In genomic region chr12:117063162-117063911, GRCh38 we compare ENCODE assay signal across 8 cellular contexts. TPM values are rescaled to one million over a fixed set of nuclear protein-coding genes. Genes with fewer than 3 reads are reported as not detected.
DNase-seq lines count a peak whose midpoint lies in the region; ATAC-seq lines count a peak whose summit lies in the region.
"Had no signal": no experiment of that assay in that cellular context is flagged by ENCODE, and none has a peak within 500 bp of the region (broad histone marks: within the 10 kb centered on the region; RNA-seq: fewer than 3 reads in every experiment).

No MANE protein-coding gene starts in this region.

- peaks cover 15% of the 10 kb centered on the region for H3K36me3 Mint-ChIP-seq in activated naive CD8-positive, alpha-beta T cell treated with anti-CD3 and anti-CD28 coated beads, Interleukin-2, amount 10 ng/mL, durations not matched to agents 7 days and 5 days

- ATAC-seq in GM19438 (IDR thresholded peaks at IDR 0.05; ENCODE audit: low read depth, unreplicated experiment) = peak; percentile 79
- ATAC-seq in activated naive CD8-positive, alpha-beta T cell treated with anti-CD3 and anti-CD28 coated beads, Interleukin-2, amount 10 ng/mL, durations not matched to agents 7 days and 5 days (ENCODE audit: low read depth) = peak; percentile 84
- ATAC-seq in HG03342 (IDR thresholded peaks at IDR 0.05; ENCODE audit: unreplicated experiment) = no peak
- ATAC-seq in GM18870 (IDR thresholded peaks at IDR 0.05; ENCODE audit: unreplicated experiment) = no peak

- DNase-seq in Jurkat, Clone E6-1 (ENCODE audit: low read depth, low spot score) = peak; percentile 91
- DNase-seq in activated naive CD8-positive, alpha-beta T cell treated with anti-CD3 and anti-CD28 coated beads, Interleukin-2, amount 10 ng/mL, durations not matched to agents 7 days and 5 days = peak; percentile 82
- DNase-seq in putamen (ENCODE audit: low spot score) (peak; percentile 37), T-helper 9 cell (no peak)

- H3K4me3 Mint-ChIP-seq in activated naive CD8-positive, alpha-beta T cell treated with anti-CD3 and anti-CD28 coated beads, Interleukin-2, amount 10 ng/mL, durations not matched to agents 7 days and 5 days = peak overlapping the region; percentile 78

- no peaks in the 10 kb centered on the region for H3K9me3 Mint-ChIP-seq in activated naive CD8-positive, alpha-beta T cell treated with anti-CD3 and anti-CD28 coated beads, Interleukin-2, amount 10 ng/mL, durations not matched to agents 7 days and 5 days

- H3K27ac Mint-ChIP-seq in activated naive CD8-positive, alpha-beta T cell treated with anti-CD3 and anti-CD28 coated beads, Interleukin-2, amount 10 ng/mL, durations not matched to agents 7 days and 5 days = peak overlapping the region; percentile 97

- peaks cover 67% of the 10 kb centered on the region for H3K4me1 Mint-ChIP-seq in activated naive CD8-positive, alpha-beta T cell treated with anti-CD3 and anti-CD28 coated beads, Interleukin-2, amount 10 ng/mL, durations not matched to agents 7 days and 5 days

- H3K27me3 Mint-ChIP-seq in activated naive CD8-positive, alpha-beta T cell treated with anti-CD3 and anti-CD28 coated beads, Interleukin-2, amount 10 ng/mL, durations not matched to agents 7 days and 5 days = no peaks in the 10 kb centered on the region

- POLR2A ChIA-PET in activated naive CD8-positive, alpha-beta T cell treated with anti-CD3 and anti-CD28 coated beads, Interleukin-2, amount 10 ng/mL, durations not matched to agents 7 days and 5 days (lab: Charles Lee) = interaction anchor here (0.6 to 5.3 kb wide), 10 partner anchors 9 to 127 kb away, joined by 3 to 52 read pairs (median 4); partner anchors contain the start of genes FBXO21 and TESC

- peak overlapping the region; percentile 47 for H3K4me3 ChIP-seq in Jurkat, Clone E6-1 (ENCODE audit: low read length)

RNA-seq across cellular contexts. Expression of gene TESC, which starts 35.9 kb away (rescaled TPM):
- polyA plus RNA-seq in Jurkat, Clone E6-1 (2012; ENCODE audit: insufficient read depth, insufficient read length) = 65.8 TPM
- total RNA-seq in activated naive CD8-positive, alpha-beta T cell treated with anti-CD3 and anti-CD28 coated beads, Interleukin-2, amount 10 ng/mL, durations not matched to agents 7 days and 5 days = 10 to 100 TPM; 47.0 to 57.2 TPM
- total RNA-seq: M059J had no signal

Comparison
In these comparisons a context has a peak if more than half of its experiments do, and no peak if none do; other contexts are left out.
1. ATAC-seq: peak in GM19438 (single experiment) and activated naive CD8-positive, alpha-beta T cell treated with anti-CD3 and anti-CD28 coated beads, Interleukin-2, amount 10 ng/mL, durations not matched to agents 7 days and 5 days (single experiment); none in HG03342 (single experiment) and GM18870 (single experiment).